In genomic region chr2:53021285-53021684, GRCh38 we compare ENCODE assay signal across 20 cellular contexts.
A peak's percentile ranks its signal among the peaks of the same experiment; 100 is the strongest.
DNase-seq lines count a peak whose midpoint lies in the region; ATAC-seq, FAIRE-seq and TF ChIP-seq lines count a peak whose summit lies in the region.
"Had no signal": no experiment of that assay in that cellular context is flagged by ENCODE, and none has a peak within 500 bp of the region (broad histone marks: within the 10 kb centered on the region; RNA-seq: fewer than 3 reads in every experiment).

No MANE protein-coding gene starts in this region.

- H3K4me1 Mint-ChIP-seq in effector memory CD8-positive, alpha-beta T cell (ENCODE audit: low read depth in 2 of 2) = no peaks in the 10 kb centered on the region
- H3K4me1 Mint-ChIP-seq: activated naive CD8-positive, alpha-beta T cell treated with anti-CD3 and anti-CD28 coated beads for 36 hours; B cell; naive B cell had no signal

- H3K9me1 ChIP-seq in endothelial cell of umbilical vein (replicated peaks; ENCODE audit: control insufficient read depth, extremely low read depth, insufficient read depth, low read length) = no peaks in the 10 kb centered on the region

- ATAC-seq in GM18498 (IDR thresholded peaks at IDR 0.05; ENCODE audit: unreplicated experiment) (no peak), GM19035 (IDR thresholded peaks at IDR 0.05; ENCODE audit: unreplicated experiment) (no peak)
- no peak for ATAC-seq in effector memory CD8-positive, alpha-beta T cell (replicated peaks)
- ATAC-seq: stimulated activated naive CD8-positive, alpha-beta T cell treated with anti-CD3 and anti-CD28 coated beads, Interleukin-15, Interleukin-2, amounts not matched to agents 100 U/mL and 50 U/mL, for 24 hours; upper lobe of right lung had no signal

- H3K9ac ChIP-seq in endothelial cell of umbilical vein (replicated peaks; ENCODE audit: extremely low read depth, insufficient read depth, low read length) = no peak overlapping the region

- no peak overlapping the region for H2AFZ ChIP-seq in endothelial cell of umbilical vein (ENCODE audit: low read depth, low read length)

- POLR2A ChIA-PET in endothelial cell of umbilical vein (lab: Charles Lee) = no interaction called here

- H4K20me1 ChIP-seq in endothelial cell of umbilical vein (replicated peaks; ENCODE audit: control insufficient read depth, extremely low read depth, insufficient read depth, low read length) = no peaks in the 10 kb centered on the region

- peaks cover 7 to 11% of the 10 kb centered on the region in 2 donors for H3K9me3 Mint-ChIP-seq in effector memory CD8-positive, alpha-beta T cell

- dilution Hi-C loops in endothelial cell of umbilical vein (cut with MboI; ENCODE audit: extremely low pct_ligation_motif_present, low sequenced_read_pairs) = no loop called here

- no peaks in the 10 kb centered on the region for H3K36me3 ChIP-seq in endothelial cell of umbilical vein (ENCODE audit: control insufficient read depth in 2 of 2, extremely low read depth in 1 of 2, insufficient read depth in 2 of 2, low read length in 2 of 2)
- H3K36me3 ChIP-seq: SJCRH30, upper lobe of right lung had no signal

- no peaks in the 10 kb centered on the region for H3K9me3 ChIP-seq in endothelial cell of umbilical vein (replicated peaks; ENCODE audit: control insufficient read depth, insufficient read depth, low read length)
- H3K9me3 ChIP-seq: SJCRH30, upper lobe of right lung had no signal

- no peak overlapping the region for H3K4me3 Mint-ChIP-seq in effector memory CD8-positive, alpha-beta T cell
- H3K4me3 Mint-ChIP-seq: activated naive CD8-positive, alpha-beta T cell treated with anti-CD3 and anti-CD28 coated beads for 36 hours; B cell; naive B cell; T-helper 2 cell treated with Interferon-gamma antibody and Interleukin-4, amounts not matched to agents 5 μg/mL and 100 μg/mL, for 36 hours had no signal

- H3K27me3 ChIP-seq in endothelial cell of umbilical vein (ENCODE audit: control insufficient read depth in 2 of 2, insufficient read depth in 2 of 2, low read length in 2 of 2) = no peaks in the 10 kb centered on the region
- H3K27me3 ChIP-seq: SJCRH30, upper lobe of right lung had no signal

- no peak for FAIRE-seq in endothelial cell of umbilical vein (lab: Jason Lieb, UNC)

- H3K27ac Mint-ChIP-seq in effector memory CD8-positive, alpha-beta T cell = no peak overlapping the region
- H3K27ac Mint-ChIP-seq: activated naive CD8-positive, alpha-beta T cell treated with anti-CD3 and anti-CD28 coated beads for 36 hours; B cell; naive B cell; T-helper 2 cell treated with Interferon-gamma antibody and Interleukin-4, amounts not matched to agents 5 μg/mL and 100 μg/mL, for 36 hours had no signal

- H3K79me2 ChIP-seq in endothelial cell of umbilical vein (ENCODE audit: control insufficient read depth, insufficient read depth, low read length) = no peaks in the 10 kb centered on the region

- H3K4me3 ChIP-seq in AG10803 (ENCODE audit: low read length) (no peak overlapping the region), endothelial cell of umbilical vein (replicated peaks in 1 of 3; ENCODE audit: insufficient read depth in 1 of 3, low read depth in 1 of 3, low read length in 3 of 3) (no peak overlapping the region)
- H3K4me3 ChIP-seq: SJCRH30, upper lobe of right lung had no signal

- no TSS peak for BruUV-seq in endothelial cell of umbilical vein (replicated peaks; lab: Mats Ljungman, UMichigan)

- H3K36me3 Mint-ChIP-seq in effector memory CD8-positive, alpha-beta T cell (ENCODE audit: insufficient read depth) = no peaks in the 10 kb centered on the region
- H3K36me3 Mint-ChIP-seq: activated naive CD8-positive, alpha-beta T cell treated with anti-CD3 and anti-CD28 coated beads for 36 hours; naive B cell had no signal

- no peak overlapping the region for H3K27ac ChIP-seq in endothelial cell of umbilical vein (ENCODE audit: insufficient read depth, low read depth, low read length)
- H3K27ac ChIP-seq: SJCRH30, upper lobe of right lung had no signal

- no peaks in the 10 kb centered on the region for H3K27me3 Mint-ChIP-seq in effector memory CD8-positive, alpha-beta T cell
- H3K27me3 Mint-ChIP-seq: activated naive CD8-positive, alpha-beta T cell treated with anti-CD3 and anti-CD28 coated beads for 36 hours; B cell; naive B cell had no signal

- TF ChIP-seq CTCF in AG10803 (conservative IDR thresholded peaks at IDR 0.05; ENCODE audit: low read length) (no peak), endothelial cell of umbilical vein (IDR thresholded peaks at IDR 0.05; ENCODE audit: extremely low read depth in 1 of 2, insufficient read depth in 1 of 2, low read depth in 1 of 2, low read length in 2 of 2) (no peak)

- no peak overlapping the region for H3K4me2 ChIP-seq in endothelial cell of umbilical vein (ENCODE audit: insufficient read depth, low read length)

- intact Hi-C loops in endothelial cell of umbilical vein (cut with micrococcal nuclease) = no loop called here

- DNase-seq in AG10803 (ENCODE audit: low read depth) = peak; percentile 57
- peak; percentile 22 for DNase-seq in HT1080 (ENCODE audit: low read depth)
- peak; percentile 13 for DNase-seq in endothelial cell of umbilical vein (ENCODE audit: low read depth, low spot score)
- DNase-seq in kidney tubule cell (ENCODE audit: low spot score) = peak; percentile 58
- no peak for DNase-seq in activated CD4-positive, alpha-beta T cell treated with anti-CD3 and anti-CD28 coated beads for 1 hour
- no peak for DNase-seq in effector memory CD8-positive, alpha-beta T cell
- DNase-seq: activated CD4-positive, alpha-beta T cell treated with anti-CD3 and anti-CD28 coated beads for 4 hours; activated naive CD8-positive, alpha-beta T cell treated with anti-CD3 and anti-CD28 coated beads for 36 hours; activated T-cell treated with anti-CD3 and anti-CD28 coated beads, Interleukin-2, amount 50 U/mL, for 1 hour; cerebellar nuclear complex; naive B cell; NCI-H146; NCI-H226; SJCRH30; stimulated activated naive CD8-positive, alpha-beta T cell treated with anti-CD3 and anti-CD28 coated beads, Interleukin-15, Interleukin-2, amounts not matched to agents 100 U/mL and 50 U/mL, for 24 hours; upper lobe of right lung had no signal

- no peak for TF ChIP-seq POLR2A in endothelial cell of umbilical vein (IDR thresholded peaks at IDR 0.05; ENCODE audit: low read depth, low read length)

- no peaks in the 10 kb centered on the region for H3K4me1 ChIP-seq in endothelial cell of umbilical vein (ENCODE audit: control insufficient read depth, extremely low read depth, insufficient read depth, low read length)
- H3K4me1 ChIP-seq: SJCRH30 had no signal

- CTCF ChIA-PET in endothelial cell of umbilical vein (lab: Charles Lee) = no interaction called here

TF ChIP-seq in endothelial cell of umbilical vein, 7 proteins besides CTCF, POLR2A, EP300 and RAD21:
- TF ChIP-seq EZH2 (IDR thresholded peaks at IDR 0.05; ENCODE audit: borderline replicate concordance, low read depth, low read length, severe bottlenecking) (no peak), FOS (IDR thresholded peaks at IDR 0.05; ENCODE audit: borderline replicate concordance, insufficient read depth, low read length) (no peak), MAX (IDR thresholded peaks at IDR 0.05; ENCODE audit: insufficient read depth, insufficient read length) (no peak), GATA2 (IDR thresholded peaks at IDR 0.05; ENCODE audit: insufficient read depth, insufficient read length, low read depth, low read length) (no peak), JUN (IDR thresholded peaks at IDR 0.05; ENCODE audit: borderline replicate concordance, insufficient read depth, insufficient read length, low read depth) (no peak), MYC (IDR thresholded peaks at IDR 0.05; ENCODE audit: low read depth, low read length) (no peak), POLR2AphosphoS5 (IDR thresholded peaks at IDR 0.05; ENCODE audit: insufficient read depth, low read depth, low read length) (no peak)

Comparison
In these comparisons a context has a peak if more than half of its experiments do, and no peak if none do; other contexts are left out.
1. DNase-seq: peak in AG10803 (single experiment), HT1080 (single experiment), endothelial cell of umbilical vein (single experiment) and kidney tubule cell (single experiment); none in activated CD4-positive, alpha-beta T cell treated with anti-CD3 and anti-CD28 coated beads for 1 hour (single experiment) and effector memory CD8-positive, alpha-beta T cell (0 of 3).